11 cellular contexts compared by ENCODE assay signal in the genomic region with DNA sequence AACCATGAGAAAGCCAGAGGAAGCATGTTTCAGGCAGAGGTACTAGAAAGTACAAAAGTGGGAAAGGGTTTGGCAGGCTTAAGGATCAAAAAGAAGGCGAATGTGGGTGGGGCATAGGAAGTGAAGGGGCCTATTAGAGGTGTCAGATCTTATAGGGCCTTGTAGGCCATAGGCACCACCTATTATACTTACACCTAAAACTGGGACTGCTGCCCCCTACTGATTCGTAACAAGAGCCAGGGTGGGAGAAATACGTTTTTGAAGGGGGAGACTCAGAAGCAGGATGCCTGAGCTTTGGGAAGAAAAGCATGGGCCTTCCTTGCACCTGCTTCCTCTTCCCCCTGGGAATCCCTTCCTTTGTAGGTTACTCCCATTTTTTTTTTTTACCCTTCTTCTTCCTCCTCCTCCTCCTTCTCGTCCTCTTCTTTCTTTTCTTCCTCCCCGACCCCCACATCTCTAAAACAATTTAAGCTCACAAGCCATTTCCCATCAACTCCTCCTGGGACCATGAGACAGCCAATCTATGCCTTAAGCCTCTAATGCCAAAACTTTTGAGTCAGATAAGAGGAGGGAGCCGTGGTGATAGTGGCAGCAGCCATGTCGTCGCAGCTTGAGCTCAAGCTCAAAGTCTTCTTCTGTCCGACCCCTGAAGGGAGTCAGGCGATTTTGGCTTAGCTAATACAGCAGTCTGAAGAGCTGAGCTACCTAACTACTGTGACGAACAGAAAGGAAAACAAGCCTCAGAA. TPM values are rescaled to one million over a fixed set of nuclear protein-coding genes. Genes with fewer than 3 reads are reported as not detected.
DNase-seq lines count a peak whose midpoint lies in the region; ATAC-seq and TF ChIP-seq lines count a peak whose summit lies in the region.
"Had no signal": no experiment of that assay in that cellular context is flagged by ENCODE, and none has a peak within 500 bp of the region (broad histone marks: within the 10 kb centered on the region; RNA-seq: fewer than 3 reads in every experiment).

No MANE protein-coding gene starts in this region.

- H3K4me3 ChIP-seq in Caco-2 (ENCODE audit: low read depth, low read length) (peak overlapping the region; percentile 16), H7 (ENCODE audit: insufficient read depth, low read depth, low read length) (peak overlapping the region; percentile 10), coronary artery (peak overlapping the region; percentile 53)

- H3K27ac Mint-ChIP-seq in Caco-2 (ENCODE audit: unreplicated experiment) (peak overlapping the region; percentile 73), nephron (peak overlapping the region; percentile 79 to 90 (median 79))
- H3K27ac Mint-ChIP-seq: HFFc6 had no signal

- intact Hi-C loops in Caco-2 (cut with micrococcal nuclease; ENCODE audit: unreplicated experiment): loop anchor here (1.0 kb wide), 1 partner anchor 234 kb away; no protein-coding TSS in a partner anchor

- H3K4me3 Mint-ChIP-seq in Caco-2 (ENCODE audit: unreplicated experiment): peak overlapping the region; percentile 76
- H3K4me3 Mint-ChIP-seq in nephron: peak overlapping the region; percentile 59 to 74 (median 72)
- H3K4me3 Mint-ChIP-seq: HFFc6 had no signal

- POLR2A ChIA-PET in Caco-2 (lab: Charles Lee): interaction anchor here (0.5 kb wide), 1 partner anchor 41 kb away, joined by 3 read pairs; a partner anchor contains a TSS

- CTCF ChIA-PET in Caco-2 (lab: Charles Lee): interaction anchor here (0.6 to 2.0 kb wide), 14 partner anchors 12 to 268 kb away, joined by 3 to 14 read pairs (median 4); a partner anchor contains a TSS

- peak overlapping the region in 1 of 2 donors; percentile 6 for H3K27ac ChIP-seq in coronary artery
- H3K27ac ChIP-seq: upper lobe of left lung had no signal

- peak in 1 of 2 experiments; percentile 7 for TF ChIP-seq CTCF in Caco-2 (IDR thresholded peaks at IDR 0.05; ENCODE audit: insufficient read depth in 1 of 2, low read depth in 1 of 2, low read length in 1 of 2, severe bottlenecking in 1 of 2, unreplicated experiment in 1 of 2)
- no peak for TF ChIP-seq CTCF in coronary artery (IDR thresholded peaks at IDR 0.05)
- TF ChIP-seq CTCF in nephron (IDR thresholded peaks at IDR 0.05; ENCODE audit: unreplicated experiment in 3 of 3): no peak

- peaks cover under 1% of the 10 kb centered on the region; the same call in 1 of the 2 replicates for H3K4me1 ChIP-seq in Caco-2

- no peaks in the 10 kb centered on the region for H3K9me3 Mint-ChIP-seq in Caco-2 (ENCODE audit: unreplicated experiment)
- no peaks in the 10 kb centered on the region for H3K9me3 Mint-ChIP-seq in nephron
- H3K9me3 Mint-ChIP-seq: HFFc6 had no signal

- H3K36me3 ChIP-seq in Caco-2 (ENCODE audit: control insufficient read depth, insufficient read depth, low read length): no peaks in the 10 kb centered on the region
- H3K36me3 ChIP-seq in H7 (replicated peaks; ENCODE audit: control insufficient read depth, insufficient read depth, low read length): no peaks in the 10 kb centered on the region
- H3K36me3 ChIP-seq: upper lobe of left lung had no signal

- H3K27me3 ChIP-seq in Caco-2 (replicated peaks; ENCODE audit: control insufficient read depth, insufficient read depth, low read length): no peaks in the 10 kb centered on the region
- no peaks in the 10 kb centered on the region for H3K27me3 ChIP-seq in H7 (ENCODE audit: control insufficient read depth, insufficient read depth, low read length)
- H3K27me3 ChIP-seq: upper lobe of left lung had no signal

- no peak for DNase-seq in Caco-2
- DNase-seq in H7: peak; percentile 31
- DNase-seq in coronary artery (ENCODE audit: low spot score): no peak
- no peak for DNase-seq in NCI-H1048 (lab: John Stamatoyannopoulos, UW)
- DNase-seq in NOMO-1 (lab: John Stamatoyannopoulos, UW; ENCODE audit: unreplicated experiment in 2 of 2): no peak
- DNase-seq: cortex of kidney, HFFc6 had no signal

- no TSS peak for BruUV-seq in Caco-2 (replicated peaks; lab: Mats Ljungman, UMichigan)

- no peaks in the 10 kb centered on the region for H3K9me3 ChIP-seq in Caco-2
- H3K9me3 ChIP-seq: upper lobe of left lung had no signal

- H3K4me1 Mint-ChIP-seq in Caco-2 (ENCODE audit: low read depth, unreplicated experiment) (peaks cover 6% of the 10 kb centered on the region), nephron (peaks cover 10% of the 10 kb centered on the region)

- H3K36me3 Mint-ChIP-seq in Caco-2 (ENCODE audit: insufficient read depth, unreplicated experiment): peaks cover 5% of the 10 kb centered on the region
- H3K36me3 Mint-ChIP-seq in nephron (ENCODE audit: low read depth): no peaks in the 10 kb centered on the region

- ATAC-seq in GM21529 (IDR thresholded peaks at IDR 0.05; ENCODE audit: unreplicated experiment) (no peak), GM19324 (IDR thresholded peaks at IDR 0.05; ENCODE audit: low FRiP score, unreplicated experiment) (no peak)

- H3K27me3 Mint-ChIP-seq in Caco-2 (ENCODE audit: insufficient read depth, unreplicated experiment) (no peaks in the 10 kb centered on the region), nephron (ENCODE audit: low read depth) (no peaks in the 10 kb centered on the region)

RNA-seq across cellular contexts. Expression of a gene that starts 40.8 kb away (rescaled TPM):
- total RNA-seq in Caco-2 (2022): 233 and 266 TPM in 2 replicates
- total RNA-seq in H7 (2014; rRNA removed; shearing (Covaris generic)): 73.2 and 81.0 TPM in 2 replicates
- total RNA-seq: HFFc6 had no signal
